Comparison of ENCODE assay signal across 10 cellular contexts in genomic region chr4:129929052-129929451, GRCh38.
DNase-seq lines count a peak whose midpoint lies in the region; ATAC-seq and TF ChIP-seq lines count a peak whose summit lies in the region.
"Had no signal": no experiment of that assay in that cellular context is flagged by ENCODE, and none has a peak within 500 bp of the region (broad histone marks: within the 10 kb centered on the region; RNA-seq: fewer than 3 reads in every experiment).

No MANE protein-coding gene starts in this region.

- H3K9ac ChIP-seq in HCT116 (ENCODE audit: low read length), result no peak overlapping the region

- H2AFZ ChIP-seq in HCT116 (ENCODE audit: low read depth, low read length, poor library complexity, severe bottlenecking), result no peak overlapping the region

- H3K27ac ChIP-seq in DOHH2 (ENCODE audit: low read depth, low read length), result no peak overlapping the region
- H3K27ac ChIP-seq in HCT116 (ENCODE audit: low read depth, low read length), result no peak overlapping the region
- H3K27ac ChIP-seq in coronary artery, result no peak overlapping the region
- H3K27ac ChIP-seq in caudate nucleus (ENCODE audit: low read depth, low read length), result no peak overlapping the region

- no TSS peak for BruUV-seq in HCT116 (replicated peaks; lab: Mats Ljungman, UMichigan)

- H3K36me3 ChIP-seq in DOHH2 (ENCODE audit: control insufficient read depth, low read length) (no peaks in the 10 kb centered on the region), HCT116 (ENCODE audit: control insufficient read depth in 1 of 2, insufficient read depth in 2 of 2, low read length in 2 of 2) (no peaks in the 10 kb centered on the region), kidney epithelial cell (ENCODE audit: control insufficient read depth, insufficient read depth, low read length) (no peaks in the 10 kb centered on the region)

- intact Hi-C loops in HCT116 (cut with micrococcal nuclease), result loop anchor here (10.0 kb wide), 1 partner anchor 574 kb away; no protein-coding TSS in a partner anchor

- H3K27me3 ChIP-seq in DOHH2 (ENCODE audit: control insufficient read depth, low read length) (no peaks in the 10 kb centered on the region), HCT116 (ENCODE audit: insufficient read depth, low read length) (no peaks in the 10 kb centered on the region), kidney epithelial cell (ENCODE audit: control insufficient read depth, insufficient read depth, low read length) (no peaks in the 10 kb centered on the region)

- H3K9me3 ChIP-seq in DOHH2 (ENCODE audit: control insufficient read depth, insufficient read depth, low read length) (no peaks in the 10 kb centered on the region), HCT116 (ENCODE audit: control insufficient read depth in 1 of 2, insufficient read depth in 1 of 2, low read depth in 1 of 2, low read length in 2 of 2) (no peaks in the 10 kb centered on the region)

- H3K79me2 ChIP-seq in DOHH2 (ENCODE audit: control insufficient read depth, low read length) (no peaks in the 10 kb centered on the region), HCT116 (ENCODE audit: insufficient read depth, low read length) (no peaks in the 10 kb centered on the region)

- H3K9me2 ChIP-seq in DOHH2 (replicated peaks; ENCODE audit: control insufficient read depth, low read length), result no peaks in the 10 kb centered on the region
- no peaks in the 10 kb centered on the region for H3K9me2 ChIP-seq in HCT116 (ENCODE audit: insufficient read depth)

- CTCF ChIA-PET in HCT116 (lab: Charles Lee), result no interaction called here

- H3K4me3 ChIP-seq in DOHH2 (ENCODE audit: low read length), result no peak overlapping the region
- no peak overlapping the region for H3K4me3 ChIP-seq in HCT116 (replicated peaks in 1 of 2; ENCODE audit: low read depth in 1 of 2, low read length in 2 of 2)
- no peak overlapping the region for H3K4me3 ChIP-seq in kidney epithelial cell (ENCODE audit: low read depth, low read length)
- H3K4me3 ChIP-seq in coronary artery, result no peak overlapping the region

- ATAC-seq in HCT116 (peak; percentile 73), HG03025 (IDR thresholded peaks at IDR 0.05; ENCODE audit: low FRiP score, unreplicated experiment) (no peak)

- H3K4me1 ChIP-seq in DOHH2 (ENCODE audit: control insufficient read depth, low read length) (no peaks in the 10 kb centered on the region), HCT116 (ENCODE audit: control insufficient read depth in 1 of 2, insufficient read depth in 2 of 2, low read length in 2 of 2) (no peaks in the 10 kb centered on the region)

- no peak overlapping the region for H3K4me2 ChIP-seq in DOHH2 (ENCODE audit: low read length)
- H3K4me2 ChIP-seq in HCT116 (ENCODE audit: low read length), result no peak overlapping the region

- DNase-seq in HCT116 (ENCODE audit: low read depth, low spot score) (no peak), RKO (ENCODE audit: low spot score) (peak; percentile 25), kidney epithelial cell (ENCODE audit: low read depth) (no peak), coronary artery (ENCODE audit: low spot score) (no peak), caudate nucleus (lab: John Stamatoyannopoulos, UW) (no peak)
- DNase-seq in activated CD4-positive, alpha-beta T cell treated with anti-CD3 and anti-CD28 coated beads, Interleukin-2, amount 50 U/mL, for 1 hour, result no peak
- DNase-seq: activated CD4-positive, alpha-beta T cell treated with anti-CD3 and anti-CD28 coated beads, Interleukin-2, amount 10 ng/mL, durations not matched to agents 7 days and 5 days; NCI-H2081 treated with DMSO at 0.1 percent for 48 hours had no signal

- TF ChIP-seq POLR2A in HCT116 (IDR thresholded peaks at IDR 0.05; ENCODE audit: borderline replicate concordance, extremely low read depth, insufficient read depth, insufficient read length), result no peak

- POLR2A ChIA-PET in HCT116 (lab: Charles Lee), result no interaction called here

- RAD21 ChIA-PET in HCT116 (lab: Charles Lee; ENCODE audit: low non-redundant PET in 1 of 2, low total read pairs in 2 of 2, uncharacterized antibody in 2 of 2, unreplicated experiment in 2 of 2), result no interaction called here

- no peaks in the 10 kb centered on the region for H3F3A ChIP-seq in DOHH2 (ENCODE audit: control insufficient read depth, insufficient read depth)

- TF ChIP-seq RAD21 in HCT116 (IDR thresholded peaks at IDR 0.05; ENCODE audit: low read depth), result peak; percentile 28; the same call in 1 of the 2 replicates

- TF ChIP-seq CTCF in DOHH2 (IDR thresholded peaks at IDR 0.05; ENCODE audit: low read depth, low read length, poor library complexity, severe bottlenecking) (peak; percentile 47), HCT116 (IDR thresholded peaks at IDR 0.05 in 2 of 3, conservative IDR thresholded peaks at IDR 0.05 in 1 of 3; ENCODE audit: borderline replicate concordance in 1 of 3, insufficient read depth in 1 of 3, low read depth in 2 of 3, low read length in 2 of 3) (peak in 2 of 3 experiments; percentile 49 to 58; a peak in 4 of 6 replicates), kidney epithelial cell (IDR thresholded peaks at IDR 0.05; ENCODE audit: insufficient read depth, low read length, poor library complexity, severe bottlenecking) (peak; percentile 67), coronary artery (IDR thresholded peaks at IDR 0.05) (no peak)

- H4K20me1 ChIP-seq in DOHH2 (ENCODE audit: control insufficient read depth, insufficient read depth, low read depth, low read length) (no peaks in the 10 kb centered on the region), HCT116 (ENCODE audit: insufficient read depth) (no peaks in the 10 kb centered on the region)

TF ChIP-seq in HCT116, 20 proteins besides CTCF, POLR2A, EP300 and RAD21:
- TF ChIP-seq SRF (IDR thresholded peaks at IDR 0.05; ENCODE audit: low read depth) (no peak), ELF1 (IDR thresholded peaks at IDR 0.05; ENCODE audit: borderline replicate concordance, low read depth) (no peak), ZFX (IDR thresholded peaks at IDR 0.05) (no peak), ZBTB33 (IDR thresholded peaks at IDR 0.05; ENCODE audit: extremely low read depth, insufficient replicate concordance, low read length) (no peak), EGR1 (IDR thresholded peaks at IDR 0.05; ENCODE audit: low read depth) (no peak), YY1 (IDR thresholded peaks at IDR 0.05; ENCODE audit: extremely low read depth, insufficient replicate concordance, low read depth, low read length) (no peak)
